Comparison of ENCODE assay signal across 9 cellular contexts in the genomic region with DNA sequence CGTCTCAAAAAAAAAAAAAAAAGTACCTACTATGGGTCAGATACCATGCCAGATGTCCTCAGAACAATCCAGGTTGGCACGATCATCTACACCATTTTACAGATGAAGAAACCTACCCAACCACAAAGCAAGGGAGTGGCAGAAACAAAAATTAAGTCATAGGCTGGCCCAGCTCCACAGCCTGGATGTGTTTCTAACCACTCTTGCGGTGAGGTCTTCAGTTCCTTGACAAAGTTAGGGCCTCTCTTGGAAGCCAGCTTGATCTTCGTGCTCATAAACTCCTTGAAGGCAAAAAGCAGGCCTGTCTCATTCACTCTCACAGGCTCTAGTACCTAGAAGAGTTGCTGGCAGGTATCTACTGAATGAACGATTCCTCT. TPM values are rescaled to one million over a fixed set of nuclear protein-coding genes. Genes with fewer than 3 reads are reported as not detected.
DNase-seq lines count a peak whose midpoint lies in the region; ATAC-seq and TF ChIP-seq lines count a peak whose summit lies in the region.
"Had no signal": no experiment of that assay in that cellular context is flagged by ENCODE, and none has a peak within 500 bp of the region (broad histone marks: within the 10 kb centered on the region; RNA-seq: fewer than 3 reads in every experiment).

No MANE protein-coding gene starts in this region.

- H3K9me3 Mint-ChIP-seq in Caco-2 (ENCODE audit: unreplicated experiment) = peaks cover 6% of the 10 kb centered on the region

- no TSS peak for BruUV-seq in Caco-2 (replicated peaks; lab: Mats Ljungman, UMichigan)

- POLR2A ChIA-PET in Caco-2 (lab: Charles Lee) = interaction anchor here (0.6 to 1.0 kb wide), 2 partner anchors 52 to 53 kb away, joined by 3 to 8 read pairs; a partner anchor contains a TSS

- ATAC-seq in HG02885 (IDR thresholded peaks at IDR 0.05; ENCODE audit: poor library complexity, unreplicated experiment) = peak; percentile 9
- peak; percentile 45 to 66 for ATAC-seq in lower lobe of right lung

- H3K36me3 ChIP-seq in lower lobe of right lung = no peaks in the 10 kb centered on the region
- H3K36me3 ChIP-seq in H7 (replicated peaks; ENCODE audit: control insufficient read depth, insufficient read depth, low read length) = no peaks in the 10 kb centered on the region; the same call in none of the 2 replicates
- H3K36me3 ChIP-seq in Caco-2 (ENCODE audit: control insufficient read depth, insufficient read depth, low read length) = peaks cover 1% of the 10 kb centered on the region

- no peak overlapping the region for H3K27ac Mint-ChIP-seq in Caco-2 (ENCODE audit: unreplicated experiment)

- H3K4me3 ChIP-seq in AG09309 (ENCODE audit: control insufficient read depth, low read depth, low read length) = no peak overlapping the region
- H3K4me3 ChIP-seq in lower lobe of right lung = no peak overlapping the region
- H3K4me3 ChIP-seq in H7 (ENCODE audit: insufficient read depth, low read depth, low read length) = no peak overlapping the region
- no peak overlapping the region for H3K4me3 ChIP-seq in Caco-2 (ENCODE audit: low read depth, low read length)

- H3K4me1 ChIP-seq in lower lobe of right lung (peaks cover 95% of the 10 kb centered on the region), Caco-2 (peaks cover 17% of the 10 kb centered on the region)

- intact Hi-C loops in lower lobe of right lung (cut with DNase I) (no loop called here), Caco-2 (cut with micrococcal nuclease; ENCODE audit: unreplicated experiment) (loop anchor here (5.0 kb wide), 1 partner anchor 53 kb away; a partner anchor contains a TSS)

- no peaks in the 10 kb centered on the region for H3K27me3 ChIP-seq in lower lobe of right lung (ENCODE audit: low read depth)
- H3K27me3 ChIP-seq in H7 (ENCODE audit: control insufficient read depth, insufficient read depth, low read length) = no peaks in the 10 kb centered on the region
- no peaks in the 10 kb centered on the region for H3K27me3 ChIP-seq in Caco-2 (replicated peaks; ENCODE audit: control insufficient read depth, insufficient read depth, low read length)

- H3K27me3 Mint-ChIP-seq in Caco-2 (ENCODE audit: insufficient read depth, unreplicated experiment) = no peaks in the 10 kb centered on the region

- no peak for TF ChIP-seq CTCF in AG09309 (IDR thresholded peaks at IDR 0.05; ENCODE audit: control insufficient read depth, insufficient read depth, low read depth, low read length, missing control alignments)
- no peak for TF ChIP-seq CTCF in lower lobe of right lung (IDR thresholded peaks at IDR 0.05)
- TF ChIP-seq CTCF in Caco-2 (IDR thresholded peaks at IDR 0.05; ENCODE audit: insufficient read depth in 1 of 2, low read depth in 1 of 2, low read length in 1 of 2, severe bottlenecking in 1 of 2, unreplicated experiment in 1 of 2) = no peak

- peak; percentile 53 for DNase-seq in AG09309 (ENCODE audit: low read depth)
- peak; percentile 87 for DNase-seq in astrocyte of the hippocampus (ENCODE audit: low read depth, low spot score)
- DNase-seq in lower lobe of right lung = peak; percentile 53
- no peak for DNase-seq in H7
- DNase-seq in HPDE6-E6E7 (ENCODE audit: extremely low spot score) = no peak
- DNase-seq in NCI-H2107 treated with DMSO at 0.1 percent for 48 hours (lab: John Stamatoyannopoulos, UW; ENCODE audit: unreplicated experiment) = no peak
- no peak for DNase-seq in Caco-2
- DNase-seq: NCI-H2107 had no signal

- H3K27ac ChIP-seq in lower lobe of right lung = peak overlapping the region; percentile 63

- H3K9me3 ChIP-seq in lower lobe of right lung (no peaks in the 10 kb centered on the region), Caco-2 (no peaks in the 10 kb centered on the region)

- CTCF ChIA-PET in Caco-2 (lab: Charles Lee) = no interaction called here

- H3K4me1 Mint-ChIP-seq in Caco-2 (ENCODE audit: low read depth, unreplicated experiment) = peaks cover 23% of the 10 kb centered on the region

- H3K36me3 Mint-ChIP-seq in Caco-2 (ENCODE audit: insufficient read depth, unreplicated experiment) = peaks cover 42% of the 10 kb centered on the region

- no peak overlapping the region for H3K4me3 Mint-ChIP-seq in Caco-2 (ENCODE audit: unreplicated experiment)

RNA-seq across cellular contexts. Expression of a gene that starts 6.2 kb away (rescaled TPM):
- total RNA-seq in lower lobe of right lung (204 TPM), Caco-2 (2022) (92.7 and 93.4 TPM in 2 replicates)
- total RNA-seq in H7 (2014; rRNA removed; shearing (Covaris generic)) = 23.2 and 34.1 TPM in 2 replicates

RNA-seq across cellular contexts. Expression of a gene that starts 51.1 kb away (rescaled TPM):
- total RNA-seq in lower lobe of right lung = 21.3 TPM
- 17.1 and 26.4 TPM in 2 replicates for total RNA-seq in H7 (2014; rRNA removed; shearing (Covaris generic))
- total RNA-seq in Caco-2 (2022) = 12.0 and 12.4 TPM in 2 replicates

RNA-seq across cellular contexts. Expression of a gene that starts 53.1 kb away (rescaled TPM):
- total RNA-seq in lower lobe of right lung = 19.5 TPM
- 101 and 105 TPM in 2 replicates for total RNA-seq in H7 (2014; rRNA removed; shearing (Covaris generic))
- 29.6 and 32.4 TPM in 2 replicates for total RNA-seq in Caco-2 (2022)

RNA-seq across cellular contexts. Expression of a gene that starts 53.5 kb away (rescaled TPM):
- total RNA-seq in lower lobe of right lung = 39.1 TPM
- total RNA-seq in H7 (2014; rRNA removed; shearing (Covaris generic)) = 68.2 and 72.9 TPM in 2 replicates
- total RNA-seq in Caco-2 (2022) = 78.6 and 83.1 TPM in 2 replicates

Comparison
In these comparisons a context has a peak if more than half of its experiments do, and no peak if none do; other contexts are left out.
1. DNase-seq: peak in AG09309 (single experiment), astrocyte of the hippocampus (single experiment) and lower lobe of right lung (single experiment); none in H7 (single experiment), HPDE6-E6E7 (single experiment), NCI-H2107 treated with DMSO at 0.1 percent for 48 hours (single experiment) and Caco-2 (0 of 2).